Comparison of ENCODE assay signal across 1 cellular context in the genomic region with DNA sequence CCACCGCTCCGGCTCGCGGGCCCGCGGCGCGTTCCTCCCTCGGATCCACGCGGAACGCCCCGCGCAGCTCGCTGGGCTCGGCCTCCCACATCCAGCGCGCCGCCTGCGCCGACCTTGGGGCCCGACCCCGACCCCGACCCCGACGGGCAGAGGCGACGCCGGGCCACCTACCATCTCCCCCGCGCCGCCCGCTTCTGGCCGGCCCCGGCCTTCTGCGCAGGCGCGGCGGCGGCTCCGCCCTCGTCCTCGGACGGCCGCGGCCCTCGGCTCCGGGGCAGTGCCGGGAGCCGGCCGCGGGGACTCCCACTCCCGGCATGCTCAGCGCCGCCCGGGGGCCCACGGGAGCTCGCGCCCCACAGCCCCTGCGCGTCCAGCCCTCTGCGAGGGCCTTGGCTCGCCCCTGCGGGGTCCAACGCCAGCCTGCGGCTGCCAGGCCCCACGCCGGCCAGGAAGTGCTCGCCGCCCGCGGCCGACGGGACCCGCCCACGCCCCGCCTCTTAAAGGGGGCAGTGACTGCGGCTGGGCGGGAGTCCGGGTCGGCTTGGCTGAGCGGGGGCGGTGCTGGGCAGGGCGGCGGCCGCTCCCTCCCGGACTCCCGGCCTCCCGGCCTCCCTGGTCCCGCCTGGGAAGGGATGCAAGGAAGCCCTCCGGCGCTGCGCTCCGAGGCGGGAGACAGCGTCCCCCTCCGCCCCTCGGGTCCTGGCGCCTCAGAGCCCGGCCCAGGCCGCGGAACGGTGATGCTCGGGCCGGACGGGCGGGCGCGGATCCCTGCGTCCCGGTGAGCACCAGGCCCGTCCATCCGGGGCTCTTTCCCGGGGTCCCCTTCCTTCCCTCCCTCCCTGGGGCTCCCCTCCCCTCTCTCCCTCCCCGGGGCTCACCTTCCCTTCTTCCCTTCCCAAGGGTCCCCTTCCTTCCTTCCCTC.
TF ChIP-seq lines count a peak whose summit lies in the region.

A gene (minus strand): TSS at position 216 of the 922 bp plus-strand sequence. CDS start 42 bp downstream, at position 174.

TF ChIP-seq in HepG2, 621 proteins besides CTCF, POLR2A, EP300 and RAD21 (continued from another document and continues in another):
- TF ChIP-seq, protein P1, sequence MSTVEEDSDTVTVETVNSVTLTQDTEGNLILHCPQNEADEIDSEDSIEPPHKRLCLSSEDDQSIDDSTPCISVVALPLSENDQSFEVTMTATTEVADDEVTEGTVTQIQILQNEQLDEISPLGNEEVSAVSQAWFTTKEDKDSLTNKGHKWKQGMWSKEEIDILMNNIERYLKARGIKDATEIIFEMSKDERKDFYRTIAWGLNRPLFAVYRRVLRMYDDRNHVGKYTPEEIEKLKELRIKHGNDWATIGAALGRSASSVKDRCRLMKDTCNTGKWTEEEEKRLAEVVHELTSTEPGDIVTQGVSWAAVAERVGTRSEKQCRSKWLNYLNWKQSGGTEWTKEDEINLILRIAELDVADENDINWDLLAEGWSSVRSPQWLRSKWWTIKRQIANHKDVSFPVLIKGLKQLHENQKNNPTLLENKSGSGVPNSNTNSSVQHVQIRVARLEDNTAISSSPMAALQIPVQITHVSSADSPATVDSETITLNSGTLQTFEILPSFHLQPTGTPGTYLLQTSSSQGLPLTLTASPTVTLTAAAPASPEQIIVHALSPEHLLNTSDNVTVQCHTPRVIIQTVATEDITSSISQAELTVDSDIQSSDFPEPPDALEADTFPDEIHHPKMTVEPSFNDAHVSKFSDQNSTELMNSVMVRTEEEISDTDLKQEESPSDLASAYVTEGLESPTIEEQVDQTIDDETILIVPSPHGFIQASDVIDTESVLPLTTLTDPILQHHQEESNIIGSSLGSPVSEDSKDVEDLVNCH (CRISPR knock-in tag; IDR thresholded peaks at IDR 0.05) = no peak
- TF ChIP-seq, protein P2, sequence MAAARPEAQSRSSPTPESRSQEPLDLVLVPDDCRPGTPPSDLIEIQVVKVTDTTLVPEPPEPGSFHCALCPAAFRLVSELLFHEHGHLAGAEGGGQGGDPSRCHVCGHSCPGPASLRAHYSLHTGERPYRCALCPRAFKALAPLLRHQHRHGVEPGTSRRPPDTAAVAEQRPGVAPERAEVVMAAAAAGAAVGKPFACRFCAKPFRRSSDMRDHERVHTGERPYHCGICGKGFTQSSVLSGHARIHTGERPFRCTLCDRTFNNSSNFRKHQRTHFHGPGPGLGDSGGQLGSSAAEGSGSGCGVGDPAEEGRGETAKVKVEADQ (CRISPR knock-in tag; IDR thresholded peaks at IDR 0.05; ENCODE audit: borderline replicate concordance) = peak; percentile 31; the same call in 1 of the 2 replicates
- TF ChIP-seq PPARG (CRISPR knock-in tag; conservative IDR thresholded peaks at IDR 0.05) = no peak
- TF ChIP-seq YEATS4 (CRISPR knock-in tag; IDR thresholded peaks at IDR 0.05; ENCODE audit: borderline replicate concordance) = peak; percentile 78
- TF ChIP-seq ZNF143 (CRISPR knock-in tag; IDR thresholded peaks at IDR 0.05) = peak; percentile 87
- TF ChIP-seq, protein P3, sequence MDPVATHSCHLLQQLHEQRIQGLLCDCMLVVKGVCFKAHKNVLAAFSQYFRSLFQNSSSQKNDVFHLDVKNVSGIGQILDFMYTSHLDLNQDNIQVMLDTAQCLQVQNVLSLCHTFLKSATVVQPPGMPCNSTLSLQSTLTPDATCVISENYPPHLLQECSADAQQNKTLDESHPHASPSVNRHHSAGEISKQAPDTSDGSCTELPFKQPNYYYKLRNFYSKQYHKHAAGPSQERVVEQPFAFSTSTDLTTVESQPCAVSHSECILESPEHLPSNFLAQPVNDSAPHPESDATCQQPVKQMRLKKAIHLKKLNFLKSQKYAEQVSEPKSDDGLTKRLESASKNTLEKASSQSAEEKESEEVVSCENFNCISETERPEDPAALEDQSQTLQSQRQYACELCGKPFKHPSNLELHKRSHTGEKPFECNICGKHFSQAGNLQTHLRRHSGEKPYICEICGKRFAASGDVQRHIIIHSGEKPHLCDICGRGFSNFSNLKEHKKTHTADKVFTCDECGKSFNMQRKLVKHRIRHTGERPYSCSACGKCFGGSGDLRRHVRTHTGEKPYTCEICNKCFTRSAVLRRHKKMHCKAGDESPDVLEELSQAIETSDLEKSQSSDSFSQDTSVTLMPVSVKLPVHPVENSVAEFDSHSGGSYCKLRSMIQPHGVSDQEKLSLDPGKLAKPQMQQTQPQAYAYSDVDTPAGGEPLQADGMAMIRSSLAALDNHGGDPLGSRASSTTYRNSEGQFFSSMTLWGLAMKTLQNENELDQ (CRISPR knock-in tag; IDR thresholded peaks at IDR 0.05; ENCODE audit: borderline replicate concordance) = no peak
- TF ChIP-seq AKAP8 (CRISPR knock-in tag; IDR thresholded peaks at IDR 0.05) = no peak; the same call in 1 of the 2 replicates
- TF ChIP-seq ZNF598 (CRISPR knock-in tag; IDR thresholded peaks at IDR 0.05; ENCODE audit: borderline replicate concordance) = no peak
- TF ChIP-seq PHF20 (CRISPR knock-in tag; IDR thresholded peaks at IDR 0.05) = 0 out of 2 replicates have a peak, but pooled peaks have one; percentile 12
- TF ChIP-seq, protein P4, sequence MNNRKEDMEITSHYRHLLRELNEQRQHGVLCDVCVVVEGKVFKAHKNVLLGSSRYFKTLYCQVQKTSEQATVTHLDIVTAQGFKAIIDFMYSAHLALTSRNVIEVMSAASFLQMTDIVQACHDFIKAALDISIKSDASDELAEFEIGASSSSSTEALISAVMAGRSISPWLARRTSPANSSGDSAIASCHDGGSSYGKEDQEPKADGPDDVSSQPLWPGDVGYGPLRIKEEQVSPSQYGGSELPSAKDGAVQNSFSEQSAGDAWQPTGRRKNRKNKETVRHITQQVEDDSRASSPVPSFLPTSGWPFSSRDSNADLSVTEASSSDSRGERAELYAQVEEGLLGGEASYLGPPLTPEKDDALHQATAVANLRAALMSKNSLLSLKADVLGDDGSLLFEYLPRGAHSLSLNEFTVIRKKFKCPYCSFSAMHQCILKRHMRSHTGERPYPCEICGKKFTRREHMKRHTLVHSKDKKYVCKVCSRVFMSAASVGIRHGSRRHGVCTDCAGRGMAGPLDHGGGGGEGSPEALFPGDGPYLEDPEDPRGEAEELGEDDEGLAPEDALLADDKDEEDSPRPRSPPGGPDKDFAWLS (CRISPR knock-in tag; IDR thresholded peaks at IDR 0.05; ENCODE audit: borderline replicate concordance) = no peak
- no peak for TF ChIP-seq FOSL1 (CRISPR knock-in tag; IDR thresholded peaks at IDR 0.05; ENCODE audit: borderline replicate concordance)
- TF ChIP-seq, protein P5, sequence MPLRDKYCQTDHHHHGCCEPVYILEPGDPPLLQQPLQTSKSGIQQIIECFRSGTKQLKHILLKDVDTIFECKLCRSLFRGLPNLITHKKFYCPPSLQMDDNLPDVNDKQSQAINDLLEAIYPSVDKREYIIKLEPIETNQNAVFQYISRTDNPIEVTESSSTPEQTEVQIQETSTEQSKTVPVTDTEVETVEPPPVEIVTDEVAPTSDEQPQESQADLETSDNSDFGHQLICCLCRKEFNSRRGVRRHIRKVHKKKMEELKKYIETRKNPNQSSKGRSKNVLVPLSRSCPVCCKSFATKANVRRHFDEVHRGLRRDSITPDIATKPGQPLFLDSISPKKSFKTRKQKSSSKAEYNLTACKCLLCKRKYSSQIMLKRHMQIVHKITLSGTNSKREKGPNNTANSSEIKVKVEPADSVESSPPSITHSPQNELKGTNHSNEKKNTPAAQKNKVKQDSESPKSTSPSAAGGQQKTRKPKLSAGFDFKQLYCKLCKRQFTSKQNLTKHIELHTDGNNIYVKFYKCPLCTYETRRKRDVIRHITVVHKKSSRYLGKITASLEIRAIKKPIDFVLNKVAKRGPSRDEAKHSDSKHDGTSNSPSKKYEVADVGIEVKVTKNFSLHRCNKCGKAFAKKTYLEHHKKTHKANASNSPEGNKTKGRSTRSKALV (CRISPR knock-in tag; IDR thresholded peaks at IDR 0.05) = 0 out of 2 replicates have a peak, but pooled peaks have one; percentile 13
- TF ChIP-seq KAT7 (CRISPR knock-in tag; IDR thresholded peaks at IDR 0.05; ENCODE audit: borderline replicate concordance) = peak; percentile 40; the same call in 1 of the 2 replicates
- no peak; the same call in 1 of the 2 replicates for TF ChIP-seq SP2 (CRISPR knock-in tag; IDR thresholded peaks at IDR 0.05)
- TF ChIP-seq ZBTB7B (CRISPR knock-in tag; IDR thresholded peaks at IDR 0.05) = peak; percentile 4; the same call in 1 of the 2 replicates
- TF ChIP-seq HMG20A (CRISPR knock-in tag; IDR thresholded peaks at IDR 0.05; ENCODE audit: borderline replicate concordance) = no peak
- TF ChIP-seq, protein P6, sequence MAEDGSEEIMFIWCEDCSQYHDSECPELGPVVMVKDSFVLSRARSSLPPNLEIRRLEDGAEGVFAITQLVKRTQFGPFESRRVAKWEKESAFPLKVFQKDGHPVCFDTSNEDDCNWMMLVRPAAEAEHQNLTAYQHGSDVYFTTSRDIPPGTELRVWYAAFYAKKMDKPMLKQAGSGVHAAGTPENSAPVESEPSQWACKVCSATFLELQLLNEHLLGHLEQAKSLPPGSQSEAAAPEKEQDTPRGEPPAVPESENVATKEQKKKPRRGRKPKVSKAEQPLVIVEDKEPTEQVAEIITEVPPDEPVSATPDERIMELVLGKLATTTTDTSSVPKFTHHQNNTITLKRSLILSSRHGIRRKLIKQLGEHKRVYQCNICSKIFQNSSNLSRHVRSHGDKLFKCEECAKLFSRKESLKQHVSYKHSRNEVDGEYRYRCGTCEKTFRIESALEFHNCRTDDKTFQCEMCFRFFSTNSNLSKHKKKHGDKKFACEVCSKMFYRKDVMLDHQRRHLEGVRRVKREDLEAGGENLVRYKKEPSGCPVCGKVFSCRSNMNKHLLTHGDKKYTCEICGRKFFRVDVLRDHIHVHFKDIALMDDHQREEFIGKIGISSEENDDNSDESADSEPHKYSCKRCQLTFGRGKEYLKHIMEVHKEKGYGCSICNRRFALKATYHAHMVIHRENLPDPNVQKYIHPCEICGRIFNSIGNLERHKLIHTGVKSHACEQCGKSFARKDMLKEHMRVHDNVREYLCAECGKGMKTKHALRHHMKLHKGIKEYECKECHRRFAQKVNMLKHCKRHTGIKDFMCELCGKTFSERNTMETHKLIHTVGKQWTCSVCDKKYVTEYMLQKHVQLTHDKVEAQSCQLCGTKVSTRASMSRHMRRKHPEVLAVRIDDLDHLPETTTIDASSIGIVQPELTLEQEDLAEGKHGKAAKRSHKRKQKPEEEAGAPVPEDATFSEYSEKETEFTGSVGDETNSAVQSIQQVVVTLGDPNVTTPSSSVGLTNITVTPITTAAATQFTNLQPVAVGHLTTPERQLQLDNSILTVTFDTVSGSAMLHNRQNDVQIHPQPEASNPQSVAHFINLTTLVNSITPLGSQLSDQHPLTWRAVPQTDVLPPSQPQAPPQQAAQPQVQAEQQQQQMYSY (CRISPR knock-in tag; IDR thresholded peaks at IDR 0.05) = no peak
- TF ChIP-seq SMAD9 (CRISPR knock-in tag; IDR thresholded peaks at IDR 0.05) = no peak
- TF ChIP-seq, protein P7, sequence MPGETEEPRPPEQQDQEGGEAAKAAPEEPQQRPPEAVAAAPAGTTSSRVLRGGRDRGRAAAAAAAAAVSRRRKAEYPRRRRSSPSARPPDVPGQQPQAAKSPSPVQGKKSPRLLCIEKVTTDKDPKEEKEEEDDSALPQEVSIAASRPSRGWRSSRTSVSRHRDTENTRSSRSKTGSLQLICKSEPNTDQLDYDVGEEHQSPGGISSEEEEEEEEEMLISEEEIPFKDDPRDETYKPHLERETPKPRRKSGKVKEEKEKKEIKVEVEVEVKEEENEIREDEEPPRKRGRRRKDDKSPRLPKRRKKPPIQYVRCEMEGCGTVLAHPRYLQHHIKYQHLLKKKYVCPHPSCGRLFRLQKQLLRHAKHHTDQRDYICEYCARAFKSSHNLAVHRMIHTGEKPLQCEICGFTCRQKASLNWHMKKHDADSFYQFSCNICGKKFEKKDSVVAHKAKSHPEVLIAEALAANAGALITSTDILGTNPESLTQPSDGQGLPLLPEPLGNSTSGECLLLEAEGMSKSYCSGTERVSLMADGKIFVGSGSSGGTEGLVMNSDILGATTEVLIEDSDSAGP (CRISPR knock-in tag; IDR thresholded peaks at IDR 0.05; ENCODE audit: borderline replicate concordance) = peak; percentile 99
- no peak for TF ChIP-seq SOX13 (IDR thresholded peaks at IDR 0.05)
- TF ChIP-seq SOX13 (CRISPR knock-in tag; conservative IDR thresholded peaks at IDR 0.05 in 1 of 2, IDR thresholded peaks at IDR 0.05 in 1 of 2) = no peak
- no peak for TF ChIP-seq NAIF1 (CRISPR knock-in tag; IDR thresholded peaks at IDR 0.05; ENCODE audit: borderline replicate concordance)
- 0 out of 2 replicates have a peak, but pooled peaks have one; percentile 18 for TF ChIP-seq BRD4 (CRISPR knock-in tag; IDR thresholded peaks at IDR 0.05)
- TF ChIP-seq, protein P8, sequence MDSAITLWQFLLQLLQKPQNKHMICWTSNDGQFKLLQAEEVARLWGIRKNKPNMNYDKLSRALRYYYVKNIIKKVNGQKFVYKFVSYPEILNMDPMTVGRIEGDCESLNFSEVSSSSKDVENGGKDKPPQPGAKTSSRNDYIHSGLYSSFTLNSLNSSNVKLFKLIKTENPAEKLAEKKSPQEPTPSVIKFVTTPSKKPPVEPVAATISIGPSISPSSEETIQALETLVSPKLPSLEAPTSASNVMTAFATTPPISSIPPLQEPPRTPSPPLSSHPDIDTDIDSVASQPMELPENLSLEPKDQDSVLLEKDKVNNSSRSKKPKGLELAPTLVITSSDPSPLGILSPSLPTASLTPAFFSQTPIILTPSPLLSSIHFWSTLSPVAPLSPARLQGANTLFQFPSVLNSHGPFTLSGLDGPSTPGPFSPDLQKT (CRISPR knock-in tag; IDR thresholded peaks at IDR 0.05; ENCODE audit: borderline replicate concordance) = no peak
- TF ChIP-seq ZNF451 (CRISPR knock-in tag; IDR thresholded peaks at IDR 0.05) = peak; percentile 42; the same call in 1 of the 2 replicates
- TF ChIP-seq, protein P9, sequence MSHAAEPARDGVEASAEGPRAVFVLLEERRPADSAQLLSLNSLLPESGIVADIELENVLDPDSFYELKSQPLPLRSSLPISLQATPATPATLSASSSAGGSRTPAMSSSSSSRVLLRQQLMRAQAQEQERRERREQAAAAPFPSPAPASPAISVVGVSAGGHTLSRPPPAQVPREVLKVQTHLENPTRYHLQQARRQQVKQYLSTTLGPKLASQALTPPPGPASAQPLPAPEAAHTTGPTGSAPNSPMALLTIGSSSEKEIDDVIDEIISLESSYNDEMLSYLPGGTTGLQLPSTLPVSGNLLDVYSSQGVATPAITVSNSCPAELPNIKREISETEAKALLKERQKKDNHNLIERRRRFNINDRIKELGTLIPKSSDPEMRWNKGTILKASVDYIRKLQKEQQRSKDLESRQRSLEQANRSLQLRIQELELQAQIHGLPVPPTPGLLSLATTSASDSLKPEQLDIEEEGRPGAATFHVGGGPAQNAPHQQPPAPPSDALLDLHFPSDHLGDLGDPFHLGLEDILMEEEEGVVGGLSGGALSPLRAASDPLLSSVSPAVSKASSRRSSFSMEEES (CRISPR knock-in tag; IDR thresholded peaks at IDR 0.05) = no peak; the same call in 1 of the 2 replicates
- TF ChIP-seq JARID2 (CRISPR knock-in tag; IDR thresholded peaks at IDR 0.05; ENCODE audit: insufficient replicate concordance) = no peak
- no peak for TF ChIP-seq ATRX (CRISPR knock-in tag; IDR thresholded peaks at IDR 0.05; ENCODE audit: borderline replicate concordance)
- TF ChIP-seq, protein P10, sequence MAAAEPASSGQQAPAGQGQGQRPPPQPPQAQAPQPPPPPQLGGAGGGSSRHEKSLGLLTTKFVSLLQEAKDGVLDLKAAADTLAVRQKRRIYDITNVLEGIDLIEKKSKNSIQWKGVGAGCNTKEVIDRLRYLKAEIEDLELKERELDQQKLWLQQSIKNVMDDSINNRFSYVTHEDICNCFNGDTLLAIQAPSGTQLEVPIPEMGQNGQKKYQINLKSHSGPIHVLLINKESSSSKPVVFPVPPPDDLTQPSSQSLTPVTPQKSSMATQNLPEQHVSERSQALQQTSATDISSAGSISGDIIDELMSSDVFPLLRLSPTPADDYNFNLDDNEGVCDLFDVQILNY (CRISPR knock-in tag; conservative IDR thresholded peaks at IDR 0.05) = peak; percentile 38
- TF ChIP-seq NFE2L1 (CRISPR knock-in tag; IDR thresholded peaks at IDR 0.05; ENCODE audit: borderline replicate concordance) = no peak
- TF ChIP-seq ZNF136 (CRISPR knock-in tag; IDR thresholded peaks at IDR 0.05; ENCODE audit: low read depth) = no peak; the same call in 1 of the 2 replicates
- no peak for TF ChIP-seq ONECUT2 (CRISPR knock-in tag; IDR thresholded peaks at IDR 0.05)
